Comparison of ENCODE assay signal across 16 cellular contexts in genomic region chr9:105076729-105077128, GRCh38.
DNase-seq lines count a peak whose midpoint lies in the region; ATAC-seq, FAIRE-seq and TF ChIP-seq lines count a peak whose summit lies in the region.
"Had no signal": no experiment of that assay in that cellular context is flagged by ENCODE, and none has a peak within 500 bp of the region (broad histone marks: within the 10 kb centered on the region; RNA-seq: fewer than 3 reads in every experiment).

No MANE protein-coding gene starts in this region.

- in situ Hi-C loops in HepG2 (cut with HindIII; ENCODE audit: extremely low pct_ligation_motif_present, low pct_unique_long_range_greater_than_20kb), result no loop called here

- H3K9me3 ChIP-seq in HepG2 (ENCODE audit: low read length) (no peaks in the 10 kb centered on the region), right lobe of liver (no peaks in the 10 kb centered on the region), prostate gland (no peaks in the 10 kb centered on the region), heart left ventricle (no peaks in the 10 kb centered on the region)
- H3K9me3 ChIP-seq in naive thymus-derived CD4-positive, alpha-beta T cell (ENCODE audit: control insufficient read depth in 2 of 3, low read length in 3 of 3), result no peaks in the 10 kb centered on the region
- H3K9me3 ChIP-seq: HAP-1 had no signal

- POLR2A ChIA-PET in HepG2 (lab: Yijun Ruan, JAX), result interaction anchor here (0.6 kb wide), 1 partner anchor 63 kb away, joined by 7 read pairs; no protein-coding TSS in a partner anchor
- POLR2A ChIA-PET in naive thymus-derived CD4-positive, alpha-beta T cell (lab: Charles Lee), result no interaction called here

- no peaks in the 10 kb centered on the region for H3K27me3 Mint-ChIP-seq in naive thymus-derived CD4-positive, alpha-beta T cell
- H3K27me3 Mint-ChIP-seq: CD4-positive, alpha-beta T cell had no signal

- H3K4me2 ChIP-seq in HepG2 (ENCODE audit: low read depth, low read length), result no peak overlapping the region

- no peaks in the 10 kb centered on the region for H3K36me3 ChIP-seq in HepG2 (replicated peaks in 1 of 2; ENCODE audit: control insufficient read depth in 1 of 2, insufficient read depth in 2 of 2, low read length in 2 of 2)
- H3K36me3 ChIP-seq in right lobe of liver, result no peaks in the 10 kb centered on the region
- no peaks in the 10 kb centered on the region for H3K36me3 ChIP-seq in prostate gland
- H3K36me3 ChIP-seq in heart left ventricle, result no peaks in the 10 kb centered on the region
- no peaks in the 10 kb centered on the region for H3K36me3 ChIP-seq in naive thymus-derived CD4-positive, alpha-beta T cell (ENCODE audit: control insufficient read depth in 2 of 3, insufficient read depth in 3 of 3, low read length in 3 of 3)
- H3K36me3 ChIP-seq: HAP-1 had no signal

- no peak overlapping the region for H2AFZ ChIP-seq in HepG2 (ENCODE audit: low read length)

- peaks cover 0 to 3% (median 0%) of the 10 kb centered on the region in 7 donors for H3K4me1 Mint-ChIP-seq in naive thymus-derived CD4-positive, alpha-beta T cell

- TF ChIP-seq POLR2A in HepG2 (IDR thresholded peaks at IDR 0.05; ENCODE audit: insufficient read depth in 1 of 2, low read depth in 2 of 2, low read length in 2 of 2), result no peak
- no peak for TF ChIP-seq POLR2A in right lobe of liver (IDR thresholded peaks at IDR 0.05)
- no peak for TF ChIP-seq POLR2A in prostate gland (IDR thresholded peaks at IDR 0.05)
- no peak for TF ChIP-seq POLR2A in heart left ventricle (IDR thresholded peaks at IDR 0.05)

- 42% methylated on average over 4 of the region's 5 CpGs for WGBS in HepG2 (ENCODE audit: low lambda C conversion rate)
- WGBS in right lobe of liver (ENCODE audit: insufficient coverage, low coverage, low lambda C conversion rate, missing lambda C conversion rate), result 66% methylated on average over 4 of the region's 5 CpGs
- WGBS in prostate gland, result 71% methylated on average over 5 of the region's 5 CpGs
- 74 to 78% (median 75%) methylated on average over 5 of the region's 5 CpGs for WGBS in heart left ventricle, 4 donors

- DNase-seq in HepG2 (ENCODE audit: low spot score) (no peak), right lobe of liver (no peak), NCI-H69 (lab: John Stamatoyannopoulos, UW) (peak; percentile 58), left kidney (ENCODE audit: low read depth, low spot score) (peak; percentile 19), prostate gland (ENCODE audit: low spot score) (no peak), retina (no peak), heart left ventricle (no peak)
- no peak for DNase-seq in naive thymus-derived CD4-positive, alpha-beta T cell
- DNase-seq: 8988T; AML-193; C1 segment of cervical spinal cord; CD4-positive, alpha-beta T cell; DMS79 had no signal

- H3K27ac Mint-ChIP-seq in naive thymus-derived CD4-positive, alpha-beta T cell, result no peak overlapping the region
- H3K27ac Mint-ChIP-seq: CD4-positive, alpha-beta T cell had no signal

- TF ChIP-seq EP300 in HepG2 (IDR thresholded peaks at IDR 0.05; ENCODE audit: low read depth in 2 of 2, low read length in 2 of 2), result no peak
- TF ChIP-seq EP300 in HepG2 (CRISPR knock-in tag; IDR thresholded peaks at IDR 0.05; ENCODE audit: borderline replicate concordance), result no peak

- TF ChIP-seq CTCF in HepG2 (CRISPR knock-in tag; IDR thresholded peaks at IDR 0.05) (no peak), right lobe of liver (IDR thresholded peaks at IDR 0.05) (no peak), prostate gland (IDR thresholded peaks at IDR 0.05) (no peak), heart left ventricle (IDR thresholded peaks at IDR 0.05) (no peak)

- H3K9ac ChIP-seq in HepG2 (ENCODE audit: insufficient read depth, low read depth, low read length), result no peak overlapping the region

- no peaks in the 10 kb centered on the region for H3K36me3 Mint-ChIP-seq in naive thymus-derived CD4-positive, alpha-beta T cell

- intact Hi-C loops in HepG2 (cut with micrococcal nuclease; ENCODE audit: unreplicated experiment), result no loop called here
- intact Hi-C loops in right lobe of liver (cut with DNase I), result no loop called here
- intact Hi-C loops in prostate gland (cut with DNase I), result no loop called here
- intact Hi-C loops in heart left ventricle (cut with DNase I), result no loop called here
- intact Hi-C loops in naive thymus-derived CD4-positive, alpha-beta T cell (cut with micrococcal nuclease), result no loop called here

- BruUV-seq in HepG2 (replicated peaks; lab: Mats Ljungman, UMichigan), result no TSS peak

- H3K4me3 Mint-ChIP-seq in naive thymus-derived CD4-positive, alpha-beta T cell, result no peak overlapping the region
- H3K4me3 Mint-ChIP-seq: CD4-positive, alpha-beta T cell had no signal

- no peak for TF ChIP-seq RAD21 in HepG2 (CRISPR knock-in tag; IDR thresholded peaks at IDR 0.05)

- no peaks in the 10 kb centered on the region for H4K20me1 ChIP-seq in HepG2 (ENCODE audit: insufficient read depth, low read length)

- H3K4me3 ChIP-seq in HepG2 (replicated peaks in 1 of 3; ENCODE audit: insufficient read depth in 1 of 3, low read depth in 2 of 3, low read length in 3 of 3) (no peak overlapping the region), right lobe of liver (no peak overlapping the region), prostate gland (no peak overlapping the region), heart left ventricle (no peak overlapping the region)
- H3K4me3 ChIP-seq in naive thymus-derived CD4-positive, alpha-beta T cell (ENCODE audit: low read length), result no peak overlapping the region
- H3K4me3 ChIP-seq: GM12878, HAP-1 had no signal

- peaks cover 11% of the 10 kb centered on the region; the same call in 1 of the 2 replicates for H3K4me1 ChIP-seq in HepG2 (ENCODE audit: insufficient read depth, low read length)
- H3K4me1 ChIP-seq in right lobe of liver, result no peaks in the 10 kb centered on the region
- H3K4me1 ChIP-seq in prostate gland (replicated peaks), result no peaks in the 10 kb centered on the region
- H3K4me1 ChIP-seq in heart left ventricle, result no peaks in the 10 kb centered on the region
- no peaks in the 10 kb centered on the region for H3K4me1 ChIP-seq in naive thymus-derived CD4-positive, alpha-beta T cell (ENCODE audit: control insufficient read depth in 2 of 2, insufficient read depth in 2 of 2, low read length in 2 of 2)
- H3K4me1 ChIP-seq: HAP-1 had no signal

- no peaks in the 10 kb centered on the region for H3K79me2 ChIP-seq in HepG2 (ENCODE audit: insufficient read depth, low read length)

- no peak for FAIRE-seq in HepG2 (lab: Jason Lieb, UNC)
- FAIRE-seq: GM12878, H1 had no signal

- CTCF ChIA-PET in HepG2 (lab: Yijun Ruan, JAX; ENCODE audit: low intra/inter-chr PET ratio, low total read pairs), result no interaction called here
- CTCF ChIA-PET in naive thymus-derived CD4-positive, alpha-beta T cell (lab: Charles Lee), result no interaction called here

- ATAC-seq in HepG2, result no peak
- no peak for ATAC-seq in right lobe of liver
- no peak for ATAC-seq in heart left ventricle
- no peak for ATAC-seq in naive thymus-derived CD4-positive, alpha-beta T cell
- ATAC-seq: GM12878 had no signal

- H3K27me3 ChIP-seq in HepG2 (ENCODE audit: control insufficient read depth in 1 of 2, insufficient read depth in 2 of 2, low read length in 2 of 2), result no peaks in the 10 kb centered on the region; a peak in 1 of 5 replicates
- no peaks in the 10 kb centered on the region for H3K27me3 ChIP-seq in right lobe of liver
- no peaks in the 10 kb centered on the region for H3K27me3 ChIP-seq in prostate gland (replicated peaks; ENCODE audit: insufficient read depth)
- H3K27me3 ChIP-seq in heart left ventricle, result no peaks in the 10 kb centered on the region
- no peaks in the 10 kb centered on the region for H3K27me3 ChIP-seq in naive thymus-derived CD4-positive, alpha-beta T cell (ENCODE audit: control insufficient read depth in 2 of 2, insufficient read depth in 2 of 2, low read length in 2 of 2)

- no peaks in the 10 kb centered on the region for H3K9me3 Mint-ChIP-seq in naive thymus-derived CD4-positive, alpha-beta T cell
- H3K9me3 Mint-ChIP-seq: CD4-positive, alpha-beta T cell had no signal

- H3K27ac ChIP-seq in HepG2 (ENCODE audit: extremely low read length, insufficient read depth, low read length) (no peak overlapping the region), right lobe of liver (no peak overlapping the region), prostate gland (no peak overlapping the region), heart left ventricle (no peak overlapping the region)
- no peak overlapping the region for H3K27ac ChIP-seq in naive thymus-derived CD4-positive, alpha-beta T cell (ENCODE audit: low read depth, low read length)

TF ChIP-seq in HepG2, 621 proteins besides CTCF, POLR2A, EP300 and RAD21:
- peak; percentile 70 for TF ChIP-seq USF2 (IDR thresholded peaks at IDR 0.05; ENCODE audit: low read depth, low read length)
- peak; percentile 46; the same call in 1 of the 2 replicates for TF ChIP-seq USF2 (CRISPR knock-in tag; IDR thresholded peaks at IDR 0.05; ENCODE audit: borderline replicate concordance)
- TF ChIP-seq ZNF431 (CRISPR knock-in tag; IDR thresholded peaks at IDR 0.05; ENCODE audit: borderline replicate concordance, low read depth), result peak; percentile 62; the same call in 1 of the 2 replicates
- TF ChIP-seq ZNF205 (CRISPR knock-in tag; IDR thresholded peaks at IDR 0.05), result no peak
- TF ChIP-seq RAD51 (IDR thresholded peaks at IDR 0.05; ENCODE audit: borderline replicate concordance), result peak; percentile 85

Comparison
In these comparisons a context has a peak if more than half of its experiments do, and no peak if none do; other contexts are left out.
1. DNase-seq: peak in NCI-H69 (single experiment) and left kidney (single experiment); none in HepG2 (single experiment), right lobe of liver (0 of 3), prostate gland (single experiment), retina (single experiment), heart left ventricle (0 of 5) and naive thymus-derived CD4-positive, alpha-beta T cell (0 of 9).